8 cellular contexts compared by ENCODE assay signal in the genomic region with DNA sequence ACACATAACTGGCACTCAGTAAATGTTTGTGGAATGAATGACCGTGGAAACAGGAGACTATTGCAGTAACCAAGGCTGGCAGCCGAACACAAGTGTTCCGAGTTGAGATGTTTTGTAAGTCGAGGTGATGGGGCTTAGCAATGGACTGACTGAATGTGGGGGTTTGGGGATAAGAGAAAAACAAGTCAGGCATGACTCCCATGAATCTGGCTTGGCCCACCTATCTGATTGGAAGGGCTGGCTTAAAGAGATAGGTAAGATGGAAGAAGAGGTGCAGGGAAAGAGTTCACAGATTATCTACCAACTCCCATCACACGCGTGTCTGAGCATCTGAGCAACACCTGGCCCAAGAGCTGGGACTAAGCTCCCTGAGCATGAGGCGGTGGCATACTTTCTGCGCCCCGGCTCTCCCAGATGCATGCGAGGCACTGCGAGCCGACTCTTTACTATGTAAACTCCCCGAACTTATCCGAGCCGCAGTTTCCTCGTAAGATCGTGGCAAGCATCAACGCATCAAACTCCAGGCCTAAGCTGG. TPM values are rescaled to one million over a fixed set of nuclear protein-coding genes. Genes with fewer than 3 reads are reported as not detected.
DNase-seq lines count a peak whose midpoint lies in the region; ATAC-seq and TF ChIP-seq lines count a peak whose summit lies in the region.

No MANE protein-coding gene starts in this region.

- DNase-seq in activated naive CD4-positive, alpha-beta T cell treated with anti-CD3 and anti-CD28 coated beads, Interleukin-2, amount 10 ng/mL, durations not matched to agents 7 days and 5 days, result no peak
- DNase-seq in activated naive CD4-positive, alpha-beta T cell treated with Interleukin-2 at 50 U/mL for 16 hours, result no peak
- DNase-seq in ascending aorta (ENCODE audit: low spot score in 2 of 2), result no peak
- no peak for DNase-seq in right lobe of liver
- DNase-seq in upper lobe of right lung, result no peak
- no peak for DNase-seq in GM13976 (ENCODE audit: low spot score)
- DNase-seq in NCI-H526 treated with DMSO at 0.1 percent for 48 hours (lab: John Stamatoyannopoulos, UW), result no peak

- peaks cover 53% of the 10 kb centered on the region for H3K4me1 Mint-ChIP-seq in activated naive CD4-positive, alpha-beta T cell treated with anti-CD3 and anti-CD28 coated beads, Interleukin-2, amount 10 ng/mL, durations not matched to agents 7 days and 5 days

- ATAC-seq in right lobe of liver (no peak), upper lobe of right lung (no peak), GM19452 (IDR thresholded peaks at IDR 0.05; ENCODE audit: unreplicated experiment) (no peak)

- WGBS in right lobe of liver (ENCODE audit: insufficient coverage, low coverage, low lambda C conversion rate, missing lambda C conversion rate), result 4% methylated on average over 14 of the region's 18 CpGs

- H3K9me3 ChIP-seq in ascending aorta (no peaks in the 10 kb centered on the region), right lobe of liver (no peaks in the 10 kb centered on the region), upper lobe of right lung (no peaks in the 10 kb centered on the region)

- H3K4me3 ChIP-seq in ascending aorta (peak overlapping the region; percentile 93 to 95), right lobe of liver (peak overlapping the region; percentile 94 to 96 (median 95)), upper lobe of right lung (peak overlapping the region; percentile 88)

- peak overlapping the region; percentile 85 to 96 for H3K27ac ChIP-seq in ascending aorta
- peak overlapping the region; percentile 66 to 95 (median 85) for H3K27ac ChIP-seq in right lobe of liver
- H3K27ac ChIP-seq in upper lobe of right lung, result peak overlapping the region; percentile 95

- H3K36me3 Mint-ChIP-seq in activated naive CD4-positive, alpha-beta T cell treated with anti-CD3 and anti-CD28 coated beads, Interleukin-2, amount 10 ng/mL, durations not matched to agents 7 days and 5 days, result peaks cover 6% of the 10 kb centered on the region

- TF ChIP-seq POLR2A in right lobe of liver (IDR thresholded peaks at IDR 0.05), result no peak

- CTCF ChIA-PET in activated naive CD4-positive, alpha-beta T cell treated with anti-CD3 and anti-CD28 coated beads, Interleukin-2, amount 10 ng/mL, durations not matched to agents 7 days and 5 days (lab: Charles Lee), result no interaction called here

- no peaks in the 10 kb centered on the region for H3K27me3 Mint-ChIP-seq in activated naive CD4-positive, alpha-beta T cell treated with anti-CD3 and anti-CD28 coated beads, Interleukin-2, amount 10 ng/mL, durations not matched to agents 7 days and 5 days

- peaks cover 16 to 25% of the 10 kb centered on the region in 2 donors for H3K36me3 ChIP-seq in ascending aorta
- peaks cover 0 to 22% (median 3%) of the 10 kb centered on the region in 4 donors for H3K36me3 ChIP-seq in right lobe of liver
- peaks cover 27% of the 10 kb centered on the region for H3K36me3 ChIP-seq in upper lobe of right lung

- H3K27ac Mint-ChIP-seq in activated naive CD4-positive, alpha-beta T cell treated with anti-CD3 and anti-CD28 coated beads, Interleukin-2, amount 10 ng/mL, durations not matched to agents 7 days and 5 days, result peak overlapping the region; percentile 98

- no peaks in the 10 kb centered on the region for H3K9me3 Mint-ChIP-seq in activated naive CD4-positive, alpha-beta T cell treated with anti-CD3 and anti-CD28 coated beads, Interleukin-2, amount 10 ng/mL, durations not matched to agents 7 days and 5 days

- in situ Hi-C loops in GM13976 (cut with MboI; ENCODE audit: low sequenced_read_pairs, unreplicated experiment), result no loop called here

- H3K4me1 ChIP-seq in ascending aorta, result peaks cover 27 to 36% of the 10 kb centered on the region in 2 donors
- peaks cover 0 to 34% (median 11%) of the 10 kb centered on the region in 4 donors for H3K4me1 ChIP-seq in right lobe of liver
- H3K4me1 ChIP-seq in upper lobe of right lung, result peaks cover 31% of the 10 kb centered on the region

- peak overlapping the region; percentile 99 for H3K4me3 Mint-ChIP-seq in activated naive CD4-positive, alpha-beta T cell treated with anti-CD3 and anti-CD28 coated beads, Interleukin-2, amount 10 ng/mL, durations not matched to agents 7 days and 5 days

- no peak for TF ChIP-seq CTCF in ascending aorta (IDR thresholded peaks at IDR 0.05)
- no peak for TF ChIP-seq CTCF in right lobe of liver (IDR thresholded peaks at IDR 0.05)
- TF ChIP-seq CTCF in upper lobe of right lung (IDR thresholded peaks at IDR 0.05), result no peak
- TF ChIP-seq CTCF in GM13976 (IDR thresholded peaks at IDR 0.05; ENCODE audit: borderline replicate concordance, control extremely low read depth, extremely low read depth, insufficient read depth, missing control alignments), result no peak

- H3K27me3 ChIP-seq in ascending aorta (no peaks in the 10 kb centered on the region), right lobe of liver (no peaks in the 10 kb centered on the region), upper lobe of right lung (no peaks in the 10 kb centered on the region)

- intact Hi-C loops in ascending aorta (cut with DNase I) (loop anchor here (1.0 to 5.0 kb wide), 5 partner anchors 15 to 313 kb away; partner anchors contain the start of genes BLTP2, NLK, POLDIP2 and SARM1), right lobe of liver (cut with DNase I) (no loop called here), upper lobe of right lung (cut with DNase I) (no loop called here)

RNA-seq across cellular contexts. Expression of gene IFT20, which starts 0.5 kb away (rescaled TPM):
- total RNA-seq in ascending aorta (13.6 TPM), right lobe of liver (10 to 100 TPM; 20.6 to 29.6 (median 26.1) TPM), upper lobe of right lung (33.3 TPM)

RNA-seq across cellular contexts. Expression of gene TNFAIP1, which starts 0.8 kb away (rescaled TPM):
- total RNA-seq in ascending aorta (66.4 TPM), right lobe of liver (10 to 100 TPM; 32.3 to 87.6 (median 38.2) TPM), upper lobe of right lung (82.7 TPM)

RNA-seq across cellular contexts. Expression of gene TMEM97, which starts 15.7 kb away (rescaled TPM):
- total RNA-seq in ascending aorta (not detected), right lobe of liver (10 to 100 TPM; 20.0 to 84.0 (median 44.2) TPM), upper lobe of right lung (64.4 TPM)

RNA-seq across cellular contexts. Expression of gene POLDIP2, which starts 22.6 kb away (rescaled TPM):
- total RNA-seq in ascending aorta (82.2 TPM), right lobe of liver (100 to 1,000 TPM in 5 of 6 experiments, 10 to 100 TPM in 1; 92.5 to 156 (median 130) TPM), upper lobe of right lung (55.3 TPM)

RNA-seq across cellular contexts. Expression of gene SEBOX, which starts 30.3 kb away (rescaled TPM):
- total RNA-seq in ascending aorta (not detected), right lobe of liver (not detected), upper lobe of right lung (not detected)

Comparison
In these comparisons a context has a peak if more than half of its experiments do, and no peak if none do; other contexts are left out.
1. RNA of gene TMEM97, which starts 15.7 kb away (total RNA-seq): 64.4 TPM in upper lobe of right lung (single experiment) and 20.0 to 84.0 TPM in right lobe of liver; not detected in ascending aorta (single experiment); every median in the first group is over 10 times any median in the second.
2. Peak in every context shown above with its lines, with median percentiles within 50 percentile points of each other: H3K27ac ChIP-seq and H3K4me3 ChIP-seq.